1 cellular context compared by ENCODE assay signal in genomic region chr15:36737430-36737891, GRCh38.
TF ChIP-seq lines count a peak whose summit lies in the region.

No MANE protein-coding gene starts in this region.

TF ChIP-seq in K562, 482 proteins besides CTCF, POLR2A, EP300 and RAD21 (continued from another document):
- TF ChIP-seq, protein P1, sequence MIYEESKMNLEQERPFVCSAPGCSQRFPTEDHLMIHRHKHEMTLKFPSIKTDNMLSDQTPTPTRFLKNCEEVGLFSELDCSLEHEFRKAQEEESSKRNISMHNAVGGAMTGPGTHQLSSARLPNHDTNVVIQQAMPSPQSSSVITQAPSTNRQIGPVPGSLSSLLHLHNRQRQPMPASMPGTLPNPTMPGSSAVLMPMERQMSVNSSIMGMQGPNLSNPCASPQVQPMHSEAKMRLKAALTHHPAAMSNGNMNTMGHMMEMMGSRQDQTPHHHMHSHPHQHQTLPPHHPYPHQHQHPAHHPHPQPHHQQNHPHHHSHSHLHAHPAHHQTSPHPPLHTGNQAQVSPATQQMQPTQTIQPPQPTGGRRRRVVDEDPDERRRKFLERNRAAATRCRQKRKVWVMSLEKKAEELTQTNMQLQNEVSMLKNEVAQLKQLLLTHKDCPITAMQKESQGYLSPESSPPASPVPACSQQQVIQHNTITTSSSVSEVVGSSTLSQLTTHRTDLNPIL (CRISPR knock-in tag; IDR thresholded peaks at IDR 0.05): no peak
- no peak for TF ChIP-seq ZNF707 (CRISPR knock-in tag; conservative IDR thresholded peaks at IDR 0.05)
- no peak for TF ChIP-seq BHLHE40 (IDR thresholded peaks at IDR 0.05; ENCODE audit: low read length)
- TF ChIP-seq SMC3 (conservative IDR thresholded peaks at IDR 0.05; ENCODE audit: insufficient read depth, low read depth, low read length): no peak
- no peak for TF ChIP-seq U2AF1 (optimal IDR thresholded peaks at IDR 0.05; ENCODE audit: low read depth, low read length)
- no peak for TF ChIP-seq HNRNPH1 (optimal IDR thresholded peaks at IDR 0.05; ENCODE audit: low read depth, low read length)
- no peak for TF ChIP-seq HIVEP1 (CRISPR knock-in tag; IDR thresholded peaks at IDR 0.05)
